ENCODE assay signal across 13 cellular contexts in the genomic region with DNA sequence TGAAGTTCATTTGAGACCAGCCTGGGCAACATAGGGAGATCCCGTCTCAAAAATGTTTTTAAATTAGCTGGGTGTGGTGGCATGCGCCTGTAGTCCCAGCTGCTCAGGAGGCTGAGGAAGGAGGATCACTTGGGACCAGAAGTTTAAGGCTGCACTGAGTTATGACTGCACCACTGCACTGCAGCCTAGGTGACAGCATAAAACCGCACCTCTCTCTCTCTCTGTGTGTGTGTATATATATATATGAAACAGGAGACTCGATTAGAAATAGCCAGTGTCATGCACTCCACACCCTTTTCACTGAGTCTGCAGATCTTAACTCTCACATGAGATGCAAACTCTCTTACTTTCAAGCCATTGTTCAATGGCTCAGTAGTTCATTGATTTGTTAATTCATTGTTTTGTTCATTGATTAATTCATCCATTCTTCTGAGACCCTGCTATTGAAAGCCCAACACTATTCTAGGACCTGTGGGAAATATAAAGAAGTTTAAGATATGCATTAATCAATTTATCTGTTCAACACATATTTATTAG. TPM values are rescaled to one million over a fixed set of nuclear protein-coding genes. Genes with fewer than 3 reads are reported as not detected.
DNase-seq lines count a peak whose midpoint lies in the region; ATAC-seq lines count a peak whose summit lies in the region.
"Had no signal": no experiment of that assay in that cellular context is flagged by ENCODE, and none has a peak within 500 bp of the region (broad histone marks: within the 10 kb centered on the region; RNA-seq: fewer than 3 reads in every experiment).

No MANE protein-coding gene starts in this region.

- DNase-seq in CD8-positive, alpha-beta memory T cell: no peak
- no peak for DNase-seq in activated T-cell treated with anti-CD3 and anti-CD28 coated beads, Interleukin-2, amount 50 U/mL, for 24 hours
- DNase-seq in nucleus accumbens (lab: John Stamatoyannopoulos, UW) (no peak), foreskin melanocyte (no peak), middle frontal gyrus (ENCODE audit: extremely low spot score, low spot score) (no peak)
- DNase-seq: activated CD4-positive, alpha-beta T cell treated with anti-CD3 and anti-CD28 coated beads, Interleukin-2, amount 50 U/mL, for 4 hours; BE2C; nephron progenitor cell; SIG-M5 had no signal

- peaks cover 8% of the 10 kb centered on the region for H3K36me3 ChIP-seq in CD8-positive, alpha-beta memory T cell (ENCODE audit: insufficient read depth, low read length)

- POLR2A ChIA-PET in CD8-positive, alpha-beta memory T cell (lab: Charles Lee): interaction anchor here (0.6 to 0.9 kb wide), 2 partner anchors 28 to 182 kb away, joined by 5 to 12 read pairs; partner anchors contain the start of gene TRERF1

- no peak overlapping the region for H3K27ac ChIP-seq in CD8-positive, alpha-beta memory T cell (ENCODE audit: low read depth, low read length)
- H3K27ac ChIP-seq: epithelial cell of prostate had no signal

- CTCF ChIA-PET in CD8-positive, alpha-beta memory T cell (lab: Charles Lee): interaction anchor here (3.3 kb wide), 1 partner anchor 277 kb away, joined by 17 read pairs; no protein-coding TSS in a partner anchor

- H3K27ac Mint-ChIP-seq in CD8-positive, alpha-beta memory T cell: peak overlapping the region; percentile 68 to 95 (median 80)
- H3K27ac Mint-ChIP-seq in activated T-cell treated with anti-CD3 and anti-CD28 coated beads, Interleukin-2, amount 50 U/mL, for 24 hours: no peak overlapping the region
- H3K27ac Mint-ChIP-seq: nephron progenitor cell had no signal

- peaks cover 0 to 46% (median 12%) of the 10 kb centered on the region in 3 donors for H3K36me3 Mint-ChIP-seq in CD8-positive, alpha-beta memory T cell
- peaks cover 36% of the 10 kb centered on the region for H3K36me3 Mint-ChIP-seq in activated T-cell treated with anti-CD3 and anti-CD28 coated beads, Interleukin-2, amount 50 U/mL, for 24 hours (ENCODE audit: low read depth)

- no peaks in the 10 kb centered on the region for H3K4me1 ChIP-seq in CD8-positive, alpha-beta memory T cell (ENCODE audit: insufficient read depth, low read length)
- H3K4me1 ChIP-seq: BE2C had no signal

- H3K9me3 Mint-ChIP-seq in CD8-positive, alpha-beta memory T cell: no peaks in the 10 kb centered on the region
- no peaks in the 10 kb centered on the region for H3K9me3 Mint-ChIP-seq in activated T-cell treated with anti-CD3 and anti-CD28 coated beads, Interleukin-2, amount 50 U/mL, for 24 hours
- H3K9me3 Mint-ChIP-seq: nephron progenitor cell had no signal

- H3K4me1 Mint-ChIP-seq in CD8-positive, alpha-beta memory T cell: peaks cover 25 to 29% (median 26%) of the 10 kb centered on the region in 3 donors
- H3K4me1 Mint-ChIP-seq in activated T-cell treated with anti-CD3 and anti-CD28 coated beads, Interleukin-2, amount 50 U/mL, for 24 hours (ENCODE audit: low read depth): peaks cover 11% of the 10 kb centered on the region
- H3K4me1 Mint-ChIP-seq: nephron progenitor cell had no signal

- H3K4me3 ChIP-seq in CD8-positive, alpha-beta memory T cell (ENCODE audit: low read length): no peak overlapping the region

- no peaks in the 10 kb centered on the region for H3K27me3 ChIP-seq in CD8-positive, alpha-beta memory T cell (ENCODE audit: insufficient read depth, low read length, poor library complexity, severe bottlenecking)
- H3K27me3 ChIP-seq: BE2C had no signal

- H3K4me3 Mint-ChIP-seq in CD8-positive, alpha-beta memory T cell: peak overlapping the region in 2 of 7 donors; percentile 20 to 49
- H3K4me3 Mint-ChIP-seq in activated T-cell treated with anti-CD3 and anti-CD28 coated beads, Interleukin-2, amount 50 U/mL, for 24 hours: no peak overlapping the region
- H3K4me3 Mint-ChIP-seq: nephron progenitor cell had no signal

- peak; percentile 66 for ATAC-seq in GM19351 (IDR thresholded peaks at IDR 0.05; ENCODE audit: unreplicated experiment)
- peak; percentile 39 for ATAC-seq in HG02840 (IDR thresholded peaks at IDR 0.05; ENCODE audit: low FRiP score, unreplicated experiment)
- peak; percentile 21 for ATAC-seq in HG03558 (IDR thresholded peaks at IDR 0.05; ENCODE audit: extremely low read depth, unreplicated experiment)

- H3K27me3 Mint-ChIP-seq in CD8-positive, alpha-beta memory T cell: peaks cover 0 to 4% of the 10 kb centered on the region in 2 donors
- no peaks in the 10 kb centered on the region for H3K27me3 Mint-ChIP-seq in activated T-cell treated with anti-CD3 and anti-CD28 coated beads, Interleukin-2, amount 50 U/mL, for 24 hours

- no peaks in the 10 kb centered on the region for H3K9me3 ChIP-seq in CD8-positive, alpha-beta memory T cell (ENCODE audit: low read length)
- H3K9me3 ChIP-seq: BE2C had no signal

RNA-seq across cellular contexts. Expression of gene MRPS10, which starts 52.4 kb away (rescaled TPM):
- 10 to 100 TPM; 51.3 to 51.8 TPM for total RNA-seq in CD8-positive, alpha-beta memory T cell
- 50.6 TPM for polyA plus RNA-seq in CD8-positive, alpha-beta memory T cell
